29 cellular contexts compared by ENCODE assay signal in the genomic region with DNA sequence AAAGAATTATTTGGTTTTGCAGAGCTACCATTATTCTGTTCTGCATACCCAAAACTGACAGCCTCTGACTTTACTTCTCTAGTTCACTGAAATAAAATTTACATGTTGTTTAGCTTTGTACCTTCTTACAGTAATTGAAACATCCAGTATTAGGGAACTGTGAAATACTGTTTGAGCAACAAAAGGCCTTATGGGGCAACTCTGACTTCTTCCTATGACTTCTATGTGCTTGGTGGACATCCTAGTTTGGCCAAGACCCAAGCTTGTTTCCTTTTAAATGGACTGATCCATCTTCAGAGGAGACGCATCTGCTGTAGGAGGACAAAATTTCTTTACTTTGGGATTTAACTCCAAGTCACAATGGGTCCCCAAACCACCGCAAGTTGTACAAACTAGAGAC. TPM values are rescaled to one million over a fixed set of nuclear protein-coding genes. Genes with fewer than 3 reads are reported as not detected.
"Had no signal": no experiment of that assay in that cellular context is flagged by ENCODE, and none has a peak within 500 bp of the region (broad histone marks: within the 10 kb centered on the region; RNA-seq: fewer than 3 reads in every experiment).

No MANE protein-coding gene starts in this region.

- H3K9me3 ChIP-seq: esophagus squamous epithelium, heart left ventricle, pancreas, testis, transverse colon had no signal

- FAIRE-seq: frontal cortex, pancreas had no signal

- H3K27ac ChIP-seq: esophagus squamous epithelium, heart left ventricle, pancreas, testis, transverse colon had no signal

- ATAC-seq: left colon; natural killer cell; pancreas; right cardiac atrium; stimulated activated naive B cell treated with anti-CD40 and anti-IgM and Interleukin-4, amounts not matched to agents 10 μg/mL and 1 μg/mL and 100 μg/mL, for 72 hours; stimulated activated naive CD8-positive, alpha-beta T cell treated with anti-CD3 and anti-CD28 coated beads, Interleukin-15, amount 100 ng/mL, for 72 hours had no signal

- H3K27me3 ChIP-seq: esophagus squamous epithelium, heart left ventricle, pancreas, testis, transverse colon had no signal

- H3K4me3 ChIP-seq: esophagus squamous epithelium, heart left ventricle, pancreas, testis, transverse colon had no signal

- DNase-seq: central memory CD4-positive, alpha-beta T cell; effector memory CD4-positive, alpha-beta T cell; esophagus squamous epithelium; heart left ventricle; hippocampal formation; left colon; natural killer cell; occipital lobe; pancreas; right cardiac atrium; stimulated activated CD4-positive, alpha-beta T cell treated with anti-CD3 and anti-CD28 coated beads, Interleukin-15, amount 100 ng/mL, for 24 hours; stimulated activated CD4-positive, alpha-beta T cell treated with anti-CD3 and anti-CD28 coated beads, Interleukin-1b, Interleukin-23, amount 100 ng/mL, for 48 hours; stimulated activated CD4-positive, alpha-beta T cell treated with anti-CD3 and anti-CD28 coated beads, Interleukin-4, amount 100 ng/mL, for 24 hours; stimulated activated naive B cell treated with anti-CD40 and anti-IgM and Interleukin-4, amounts not matched to agents 10 μg/mL and 1 μg/mL and 100 μg/mL, for 72 hours; stimulated activated naive CD8-positive, alpha-beta T cell treated with anti-CD3 and anti-CD28 coated beads, Interleukin-15, amount 100 ng/mL, for 72 hours; testis; transverse colon had no signal

- H3K4me1 ChIP-seq: testis, transverse colon had no signal

RNA-seq across cellular contexts. Expression of gene NR2E1, which starts 44.7 kb away (rescaled TPM):
- total RNA-seq: epithelial cell of proximal tubule, esophagus squamous epithelium, glomerular endothelial cell, heart left ventricle, kidney epithelial cell, left colon, liver, mesothelial cell of epicardium, mucosa of gallbladder, myocyte, natural killer cell, neural crest cell, progenitor cell of endocrine pancreas, right cardiac atrium, subcutaneous adipose tissue, transverse colon, urinary bladder had no signal
- polyA plus RNA-seq: heart left ventricle, liver, right cardiac atrium, urinary bladder had no signal
